Comparison of ENCODE assay signal across 34 cellular contexts in genomic region chr15:65431731-65432130, GRCh38. TPM values are rescaled to one million over a fixed set of nuclear protein-coding genes. Genes with fewer than 3 reads are reported as not detected.
"Had no signal": no experiment of that assay in that cellular context is flagged by ENCODE, and none has a peak within 500 bp of the region (broad histone marks: within the 10 kb centered on the region; RNA-seq: fewer than 3 reads in every experiment).

No MANE protein-coding gene starts in this region.

- DNase-seq: activated CD4-positive, alpha-beta memory T cell treated with anti-CD3 and anti-CD28 coated beads, Interleukin-2, amount 10 ng/mL, durations not matched to agents 7 days and 5 days; activated CD4-positive, alpha-beta T cell treated with anti-CD3 and anti-CD28 coated beads for 1 hour; activated CD4-positive, alpha-beta T cell treated with anti-CD3 and anti-CD28 coated beads for 48 hours; activated CD4-positive, CD25-positive, alpha-beta regulatory T cell; activated gamma-delta T cell; activated naive CD4-positive, alpha-beta T cell treated with Interleukin-2 at 50 U/mL for 16 hours; activated naive CD8-positive, alpha-beta T cell treated with anti-CD3 and anti-CD28 coated beads, Interleukin-2, amount 10 ng/mL, durations not matched to agents 7 days and 5 days; activated T-cell treated with anti-CD3 and anti-CD28 coated beads, Interleukin-2, amount 50 U/mL, for 48 hours; amygdala; Kasumi-1; KG1; MM.1S; MV-4-11; NCI-H1092; NCI-H1436 treated with DMSO at 0.1 percent for 48 hours; NCI-H1694 treated with DMSO at 0.1 percent for 48 hours; NCI-H2029; NCI-H345; NCI-H526; NCI-H748 treated with DMSO at 0.1 percent for 48 hours; NK-92 treated with Interleukin-12 subunit alpha and Interleukin-12 subunit beta, amount 100 ng/mL, for 24 hours; PC-3; Peyer's patch; RPMI8226; SW 1271; T-helper 1 cell; T-helper 2 cell; T-helper 9 cell; WERI-Rb-1 had no signal

- H3K4me3 ChIP-seq: ascending aorta, cardiac muscle cell, Peyer's patch had no signal

- H3K4me1 ChIP-seq: ascending aorta, Peyer's patch had no signal

- H3K27ac ChIP-seq: ascending aorta, cardiac muscle cell, Peyer's patch, WERI-Rb-1 had no signal

- H3K36me3 ChIP-seq: ascending aorta, cardiac muscle cell, Peyer's patch, WERI-Rb-1 had no signal

- H3K27me3 ChIP-seq: ascending aorta, cardiac muscle cell, Peyer's patch had no signal

- H3K9me3 ChIP-seq: ascending aorta, Peyer's patch had no signal

- ATAC-seq: PC-3, Right ventricle myocardium inferior had no signal

RNA-seq across cellular contexts. Expression of gene IGDCC3, which starts 53.9 kb away (rescaled TPM):
- total RNA-seq: activated CD4-positive, alpha-beta memory T cell treated with anti-CD3 and anti-CD28 coated beads, Interleukin-2, amount 10 ng/mL, durations not matched to agents 7 days and 5 days; activated CD8-positive, alpha-beta memory T cell treated with anti-CD3 and anti-CD28 coated beads for 36 hours; activated naive CD8-positive, alpha-beta T cell treated with anti-CD3 and anti-CD28 coated beads, Interleukin-2, amount 10 ng/mL, durations not matched to agents 7 days and 5 days; ascending aorta; NCI-H460; PC-3; Peyer's patch had no signal
